Comparison of ENCODE assay signal across 31 cellular contexts in genomic region chr3:25306741-25307140, GRCh38.
"Had no signal": no experiment of that assay in that cellular context is flagged by ENCODE, and none has a peak within 500 bp of the region (broad histone marks: within the 10 kb centered on the region; RNA-seq: fewer than 3 reads in every experiment).

No MANE protein-coding gene starts in this region.

- H3K4me1 ChIP-seq: left lung, lower lobe of right lung, neural progenitor cell, prostate gland, spleen, suprapubic skin, tibial artery, uterus had no signal

- H3K4me3 Mint-ChIP-seq: immature natural killer cell; naive thymus-derived CD4-positive, alpha-beta T cell; nephron progenitor cell; neural progenitor cell; stimulated activated effector memory CD8-positive, alpha-beta T cell treated with anti-CD3 and anti-CD28 coated beads, Interleukin-12 subunit alpha, Interleukin-12 subunit beta, amount 100 ng/mL, for 72 hours; stimulated activated naive CD8-positive, alpha-beta T cell treated with anti-CD3 and anti-CD28 coated beads, Interleukin-15, Interleukin-2, amounts not matched to agents 100 ng/mL and 50 ng/mL, for 24 hours had no signal

- H3K36me3 ChIP-seq: left lung, lower lobe of right lung, neural progenitor cell, neutrophil, prostate gland, spleen, suprapubic skin, thoracic aorta, tibial artery, uterus had no signal

- H3K9me3 ChIP-seq: left lung, lower lobe of right lung, mucosa of descending colon, neutrophil, prostate gland, suprapubic skin, thoracic aorta, tibial artery, uterus had no signal

- ATAC-seq: left colon; left lung; lower lobe of right lung; mucosa of descending colon; naive thymus-derived CD4-positive, alpha-beta T cell; right cardiac atrium; sciatic nerve; stimulated activated effector memory CD8-positive, alpha-beta T cell treated with anti-CD3 and anti-CD28 coated beads, Interleukin-12 subunit alpha, Interleukin-12 subunit beta, amount 100 ng/mL, for 72 hours had no signal

- H3K4me1 Mint-ChIP-seq: immature natural killer cell; naive thymus-derived CD4-positive, alpha-beta T cell; stimulated activated effector memory CD8-positive, alpha-beta T cell treated with anti-CD3 and anti-CD28 coated beads, Interleukin-12 subunit alpha, Interleukin-12 subunit beta, amount 100 ng/mL, for 72 hours had no signal

- FAIRE-seq: islet of Langerhans, kidney had no signal

- H3K36me3 Mint-ChIP-seq: immature natural killer cell; naive thymus-derived CD4-positive, alpha-beta T cell; neural progenitor cell; stimulated activated effector memory CD8-positive, alpha-beta T cell treated with anti-CD3 and anti-CD28 coated beads, Interleukin-12 subunit alpha, Interleukin-12 subunit beta, amount 100 ng/mL, for 72 hours had no signal

- H3K9me3 Mint-ChIP-seq: immature natural killer cell; nephron progenitor cell; neural progenitor cell; stimulated activated naive CD8-positive, alpha-beta T cell treated with anti-CD3 and anti-CD28 coated beads, Interleukin-15, Interleukin-2, amounts not matched to agents 100 ng/mL and 50 ng/mL, for 24 hours had no signal

- DNase-seq: head of caudate nucleus; hippocampal formation; immature natural killer cell; kidney; left colon; left lung; lower lobe of right lung; mesendoderm; midbrain; mucosa of descending colon; naive thymus-derived CD4-positive, alpha-beta T cell; nephron progenitor cell; occipital lobe; retina; right cardiac atrium; spleen; stimulated activated CD4-positive, alpha-beta T cell treated with anti-CD3 and anti-CD28 coated beads, Interleukin-4, amount 100 ng/mL, for 24 hours; stimulated activated naive CD4-positive, alpha-beta T cell; tibial artery; trophoblast cell; uterus had no signal

- H3K27me3 ChIP-seq: left lung, neural progenitor cell, neutrophil, spleen, suprapubic skin, tibial artery, uterus had no signal

- H3K4me3 ChIP-seq: left lung, lower lobe of right lung, mucosa of descending colon, neural progenitor cell, prostate gland, skin epidermis, spleen, suprapubic skin, thoracic aorta, tibial artery, uterus had no signal

- H3K27ac Mint-ChIP-seq: immature natural killer cell; naive thymus-derived CD4-positive, alpha-beta T cell; nephron progenitor cell; neural progenitor cell; stimulated activated effector memory CD8-positive, alpha-beta T cell treated with anti-CD3 and anti-CD28 coated beads, Interleukin-12 subunit alpha, Interleukin-12 subunit beta, amount 100 ng/mL, for 72 hours; stimulated activated naive CD8-positive, alpha-beta T cell treated with anti-CD3 and anti-CD28 coated beads, Interleukin-15, Interleukin-2, amounts not matched to agents 100 ng/mL and 50 ng/mL, for 24 hours had no signal

- H3K27ac ChIP-seq: left lung, lower lobe of right lung, neural progenitor cell, neutrophil, prostate gland, skin epidermis, spleen, suprapubic skin, thoracic aorta, tibial artery, uterus had no signal

- H3K27me3 Mint-ChIP-seq: stimulated activated naive CD8-positive, alpha-beta T cell treated with anti-CD3 and anti-CD28 coated beads, Interleukin-15, Interleukin-2, amounts not matched to agents 100 ng/mL and 50 ng/mL, for 24 hours had no signal
